1 cellular context compared by ENCODE assay signal in genomic region chr17:76138234-76138895, GRCh38.
A peak's percentile ranks its signal among the peaks of the same experiment; 100 is the strongest.
TF ChIP-seq lines count a peak whose summit lies in the region.

No MANE protein-coding gene starts in this region.

TF ChIP-seq in HepG2, 621 proteins besides CTCF, POLR2A, EP300 and RAD21 (continued from another document and continues in another):
- TF ChIP-seq ZBTB40 (IDR thresholded peaks at IDR 0.05) (no peak), ZBTB40 (CRISPR knock-in tag; IDR thresholded peaks at IDR 0.05) (peak; percentile 72), YY1 (IDR thresholded peaks at IDR 0.05; ENCODE audit: insufficient read depth, insufficient replicate concordance, low read depth, low read length) (peak; percentile 27), USF2 (IDR thresholded peaks at IDR 0.05; ENCODE audit: low read depth, low read length) (no peak), USF2 (CRISPR knock-in tag; IDR thresholded peaks at IDR 0.05; ENCODE audit: borderline replicate concordance) (peak; percentile 25; the same call in 1 of the 2 replicates), ZNF264 (CRISPR knock-in tag; IDR thresholded peaks at IDR 0.05) (peak; percentile 88), ZNF639 (CRISPR knock-in tag; conservative IDR thresholded peaks at IDR 0.05) (0 out of 2 replicates have a peak, but pooled peaks have one; percentile 49), ZNF280D (CRISPR knock-in tag; IDR thresholded peaks at IDR 0.05) (peak; percentile 77; the same call in 1 of the 2 replicates), ASH2L (IDR thresholded peaks at IDR 0.05; ENCODE audit: insufficient read length, low read depth, low read length) (peak; percentile 60), DMAP1 (CRISPR knock-in tag; IDR thresholded peaks at IDR 0.05) (peak; percentile 72), GATAD2A (CRISPR knock-in tag; IDR thresholded peaks at IDR 0.05) (peak; percentile 95), NBN (conservative IDR thresholded peaks at IDR 0.05) (no peak), NFIC (IDR thresholded peaks at IDR 0.05; ENCODE audit: low read length) (no peak), ARID4A (CRISPR knock-in tag; IDR thresholded peaks at IDR 0.05; ENCODE audit: borderline replicate concordance) (peak; percentile 88; the same call in 1 of the 2 replicates), CREB1 (IDR thresholded peaks at IDR 0.05) (no peak), CREB1 (CRISPR knock-in tag; IDR thresholded peaks at IDR 0.05) (no peak), ZNF274 (CRISPR knock-in tag; IDR thresholded peaks at IDR 0.05) (peak; percentile 68; the same call in 1 of the 2 replicates), PCBP1 (IDR thresholded peaks at IDR 0.05; ENCODE audit: borderline replicate concordance, low read depth, low read length) (0 out of 2 replicates have a peak, but pooled peaks have one; percentile 55), ZBTB25 (CRISPR knock-in tag; IDR thresholded peaks at IDR 0.05) (peak; percentile 73; the same call in 1 of the 2 replicates), ZSCAN30 (CRISPR knock-in tag; IDR thresholded peaks at IDR 0.05) (no peak), BRD4 (CRISPR knock-in tag; IDR thresholded peaks at IDR 0.05) (peak; percentile 80; the same call in 1 of the 2 replicates), ZSCAN25 (CRISPR knock-in tag; IDR thresholded peaks at IDR 0.05) (peak; percentile 100), KDM2A (CRISPR knock-in tag; IDR thresholded peaks at IDR 0.05; ENCODE audit: borderline replicate concordance, low read depth) (peak; percentile 88; the same call in 1 of the 2 replicates), ZNF3 (CRISPR knock-in tag; IDR thresholded peaks at IDR 0.05) (no peak; the same call in 1 of the 2 replicates), ZNF609 (CRISPR knock-in tag; IDR thresholded peaks at IDR 0.05; ENCODE audit: borderline replicate concordance) (peak; percentile 86), TGIF2 (CRISPR knock-in tag; IDR thresholded peaks at IDR 0.05) (no peak; the same call in none of the 2 replicates)
